ENCODE assay signal across 5 cellular contexts in the genomic region with DNA sequence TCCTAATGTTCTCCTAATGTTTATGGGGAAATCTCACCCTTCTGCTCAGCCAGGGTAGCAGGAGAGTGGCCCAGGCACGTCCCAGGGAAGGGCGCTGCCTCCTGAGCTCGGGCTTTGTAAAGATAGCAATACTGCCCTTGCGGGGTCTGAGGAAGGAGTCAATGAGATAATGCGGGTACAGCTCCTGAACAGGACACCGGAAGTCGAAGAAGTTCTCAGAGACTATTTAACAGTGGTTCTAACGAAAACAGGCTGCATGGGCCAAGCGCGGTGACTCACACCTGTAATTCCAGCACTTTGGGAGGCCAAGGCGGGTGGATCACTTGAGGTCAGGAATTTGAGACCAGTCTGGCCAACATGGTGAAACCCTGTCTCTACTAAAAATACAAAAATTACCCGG. TPM values are rescaled to one million over a fixed set of nuclear protein-coding genes. Genes with fewer than 3 reads are reported as not detected.
"Had no signal": no experiment of that assay in that cellular context is flagged by ENCODE, and none has a peak within 500 bp of the region (broad histone marks: within the 10 kb centered on the region; RNA-seq: fewer than 3 reads in every experiment).

No MANE protein-coding gene starts in this region.

RNA-seq across cellular contexts. Expression of a gene that starts 17.6 kb away (rescaled TPM):
- total RNA-seq: H4, HepG2, HT-29 had no signal
- polyA plus RNA-seq: HepG2, IgD-negative memory B cell had no signal

RNA-seq across cellular contexts. Expression of a gene that starts 22.3 kb away (rescaled TPM):
- total RNA-seq: H4, H7, HepG2 had no signal
- polyA plus RNA-seq: HepG2, IgD-negative memory B cell had no signal

RNA-seq across cellular contexts. Expression of a gene that starts 43.8 kb away (rescaled TPM):
- total RNA-seq: H4, HepG2 had no signal
- polyA plus RNA-seq: HepG2, IgD-negative memory B cell had no signal

RNA-seq across cellular contexts. Expression of a gene that starts 55.6 kb away (rescaled TPM):
- total RNA-seq: H4, HepG2, HT-29 had no signal
- polyA plus RNA-seq: HepG2, IgD-negative memory B cell had no signal
